25 cellular contexts compared by ENCODE assay signal in the genomic region with DNA sequence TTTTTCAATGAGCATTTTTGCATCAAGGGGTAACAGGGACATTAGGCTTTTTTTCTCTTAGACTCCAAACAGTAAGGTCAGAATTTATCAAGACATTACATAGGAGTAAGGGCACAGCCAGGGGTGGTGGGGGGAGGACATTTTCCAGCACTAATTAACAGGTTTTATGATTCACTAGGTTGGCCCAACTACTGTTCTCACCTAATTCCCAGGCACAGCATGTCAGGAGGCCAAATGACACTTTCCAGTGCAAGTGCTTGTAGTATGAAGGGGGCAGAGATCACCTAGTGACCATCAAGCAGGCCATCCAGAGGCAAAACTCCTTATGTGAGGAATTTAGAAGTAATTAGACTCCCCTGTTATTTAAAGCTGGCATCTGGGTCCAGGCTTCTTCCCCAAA.
"Had no signal": no experiment of that assay in that cellular context is flagged by ENCODE, and none has a peak within 500 bp of the region (broad histone marks: within the 10 kb centered on the region; RNA-seq: fewer than 3 reads in every experiment).

No MANE protein-coding gene starts in this region.

- H3K27me3 ChIP-seq: brain microvascular endothelial cell had no signal

- H3K4me3 ChIP-seq: SK-N-MC had no signal

- H3K27me3 Mint-ChIP-seq: activated CD4-positive, alpha-beta memory T cell treated with anti-CD3 and anti-CD28 coated beads for 36 hours; activated CD4-positive, alpha-beta T cell treated with anti-CD3 and anti-CD28 coated beads, Interleukin-2, amount 10 ng/mL, durations not matched to agents 7 days and 5 days; activated naive CD8-positive, alpha-beta T cell had no signal

- H3K27ac ChIP-seq: brain microvascular endothelial cell, SK-N-MC, VCaP had no signal

- H3K9me3 Mint-ChIP-seq: activated CD4-positive, alpha-beta memory T cell treated with anti-CD3 and anti-CD28 coated beads for 36 hours; activated T-cell treated with anti-CD3 and anti-CD28 coated beads, Interleukin-2, amount 50 U/mL, for 4 hours had no signal

- H3K36me3 ChIP-seq: brain microvascular endothelial cell had no signal

- H3K36me3 Mint-ChIP-seq: activated naive CD8-positive, alpha-beta T cell had no signal

- DNase-seq: activated CD4-positive, alpha-beta memory T cell treated with anti-CD3 and anti-CD28 coated beads for 36 hours; activated CD4-positive, alpha-beta T cell treated with anti-CD3 and anti-CD28 coated beads, Interleukin-2, amount 10 ng/mL, durations not matched to agents 7 days and 5 days; activated CD4-positive, CD25-positive, alpha-beta regulatory T cell; activated CD8-positive, alpha-beta memory T cell treated with anti-CD3 and anti-CD28 coated beads for 24 hours; activated effector memory CD4-positive, alpha-beta T cell treated with anti-CD3 and anti-CD28 coated beads, Interleukin-2, amount 50 U/mL, for 16 hours; activated naive CD4-positive, alpha-beta T cell treated with Interleukin-2 at 50 U/mL for 16 hours; activated T-cell treated with anti-CD3 and anti-CD28 coated beads, Interleukin-2, amount 50 U/mL, for 4 hours; brain microvascular endothelial cell; MM.1S; NCI-H1105; NCI-H1436 treated with DMSO at 0.1 percent for 48 hours; NCI-H187; NCI-H2081; NCI-H446; NCI-H524; NCI-H774; NK-92 treated with Interleukin-12 subunit alpha and Interleukin-12 subunit beta, amount 100 ng/mL, for 24 hours; OCI-M1; RPMI8226; T-helper 1 cell had no signal

- ATAC-seq: activated T-cell treated with anti-CD3 and anti-CD28 coated beads, Interleukin-2, amount 50 U/mL, for 4 hours; Panc1; Right ventricle myocardium inferior had no signal

- H3K4me3 Mint-ChIP-seq: activated CD4-positive, alpha-beta memory T cell treated with anti-CD3 and anti-CD28 coated beads for 36 hours; activated CD4-positive, alpha-beta T cell treated with anti-CD3 and anti-CD28 coated beads, Interleukin-2, amount 10 ng/mL, durations not matched to agents 7 days and 5 days; activated naive CD8-positive, alpha-beta T cell; activated T-cell treated with anti-CD3 and anti-CD28 coated beads, Interleukin-2, amount 50 U/mL, for 4 hours had no signal

- H3K27ac Mint-ChIP-seq: activated CD4-positive, alpha-beta memory T cell treated with anti-CD3 and anti-CD28 coated beads for 36 hours; activated CD4-positive, alpha-beta T cell treated with anti-CD3 and anti-CD28 coated beads, Interleukin-2, amount 10 ng/mL, durations not matched to agents 7 days and 5 days; activated naive CD8-positive, alpha-beta T cell had no signal
